Comparison of ENCODE assay signal across 8 cellular contexts in genomic region chr14:106648874-106649273, GRCh38.
A peak's percentile ranks its signal among the peaks of the same experiment; 100 is the strongest.
DNase-seq lines count a peak whose midpoint lies in the region; ATAC-seq, FAIRE-seq and TF ChIP-seq lines count a peak whose summit lies in the region.
"Not testable (repeated sequence)": the region's sequence is repeated elsewhere in the genome, so short reads cannot be mapped to it uniquely, and the experiment has no call there.

No MANE protein-coding gene starts in this region.

- not testable (repeated sequence) for ATAC-seq in DND-41 (ENCODE audit: insufficient read depth, low read depth)
- ATAC-seq in activated T-helper 17 cell treated with anti-CD3 and anti-CD28 coated beads, Interleukin-2, amount 50 U/mL, for 72 hours (replicated peaks) = peak; percentile 43
- ATAC-seq in naive B cell (ENCODE audit: low read depth in 2 of 2) (peak; percentile 25 to 52), natural killer cell (peak; percentile 46 to 59 (median 48))

- H3K27me3 Mint-ChIP-seq in activated T-helper 17 cell treated with anti-CD3 and anti-CD28 coated beads, Interleukin-2, amount 50 U/mL, for 72 hours = peaks cover 15% of the 10 kb centered on the region
- H3K27me3 Mint-ChIP-seq in naive B cell = not testable (repeated sequence)
- peaks cover 8 to 19% of the 10 kb centered on the region in 2 donors for H3K27me3 Mint-ChIP-seq in natural killer cell (ENCODE audit: low read depth in 2 of 2)

- H2AFZ ChIP-seq in DND-41 (ENCODE audit: low read depth, low read length) = not testable (repeated sequence)

- not testable (repeated sequence) for H4K20me1 ChIP-seq in DND-41 (ENCODE audit: insufficient read depth, low read length)

- TF ChIP-seq CTCF in DND-41 (IDR thresholded peaks at IDR 0.05; ENCODE audit: borderline replicate concordance, extremely low read depth, low read length, poor library complexity, severe bottlenecking); esophagus muscularis mucosa (IDR thresholded peaks at IDR 0.05); natural killer cell (IDR thresholded peaks at IDR 0.05): not testable (repeated sequence)

- TF ChIP-seq POLR2A in GM12892 (IDR thresholded peaks at IDR 0.05; ENCODE audit: low read depth, low read length); esophagus muscularis mucosa (IDR thresholded peaks at IDR 0.05; ENCODE audit: low read depth): not testable (repeated sequence)

- 0 out of 2 replicates have a peak overlapping the region, but pooled peaks have one; percentile 6 for H3K27ac ChIP-seq in DND-41 (ENCODE audit: low read length)
- H3K27ac ChIP-seq in esophagus muscularis mucosa (replicated peaks in 1 of 4) = not testable (repeated sequence)

- not testable (repeated sequence) for DNase-seq in DND-41; GM12892 (ENCODE audit: insufficient read length); naive B cell; natural killer cell
- DNase-seq in HT1080 (ENCODE audit: low read depth) (peak; percentile 0), MV-4-11 (lab: John Stamatoyannopoulos, UW) (peak; percentile 5), esophagus muscularis mucosa (ENCODE audit: extremely low spot score) (peak; percentile 85)

- not testable (repeated sequence) for H3K9me3 Mint-ChIP-seq in activated T-helper 17 cell treated with anti-CD3 and anti-CD28 coated beads, Interleukin-2, amount 50 U/mL, for 72 hours; natural killer cell
- peaks cover 3 to 21% (median 10%) of the 10 kb centered on the region in 7 donors for H3K9me3 Mint-ChIP-seq in naive B cell

- intact Hi-C loops in esophagus muscularis mucosa (cut with DNase I); natural killer cell (cut with micrococcal nuclease): not testable (repeated sequence)

- peak; percentile 83 for FAIRE-seq in GM12892 (lab: Jason Lieb, UNC)

- H3K4me3 ChIP-seq in DND-41 (ENCODE audit: low read depth in 1 of 2, low read length in 2 of 2); esophagus muscularis mucosa: not testable (repeated sequence)

- not testable (repeated sequence) for H3K4me3 Mint-ChIP-seq in activated T-helper 17 cell treated with anti-CD3 and anti-CD28 coated beads, Interleukin-2, amount 50 U/mL, for 72 hours; naive B cell; natural killer cell

- H3K79me2 ChIP-seq in DND-41 (ENCODE audit: insufficient read depth, low read length) = not testable (repeated sequence)

- H3K27me3 ChIP-seq in DND-41 (ENCODE audit: insufficient read depth, low read length, poor library complexity) = not testable (repeated sequence)
- peaks cover 0 to 19% (median 0%) of the 10 kb centered on the region in 4 donors for H3K27me3 ChIP-seq in esophagus muscularis mucosa

- not testable (repeated sequence) for H3K27ac Mint-ChIP-seq in activated T-helper 17 cell treated with anti-CD3 and anti-CD28 coated beads, Interleukin-2, amount 50 U/mL, for 72 hours
- H3K27ac Mint-ChIP-seq in naive B cell = peak overlapping the region in 1 of 6 donors; percentile 8
- H3K27ac Mint-ChIP-seq in natural killer cell = peak overlapping the region in 1 of 2 donors; percentile 13

- H3K9ac ChIP-seq in DND-41 (ENCODE audit: low read depth, low read length) = not testable (repeated sequence)

- H3K9me3 ChIP-seq in DND-41 (ENCODE audit: insufficient read depth, low read length, severe bottlenecking); esophagus muscularis mucosa: not testable (repeated sequence)

- H3K36me3 Mint-ChIP-seq in activated T-helper 17 cell treated with anti-CD3 and anti-CD28 coated beads, Interleukin-2, amount 50 U/mL, for 72 hours (ENCODE audit: low read depth); natural killer cell: not testable (repeated sequence)
- H3K36me3 Mint-ChIP-seq in naive B cell = peaks cover 3 to 13% of the 10 kb centered on the region in 2 donors

- not testable (repeated sequence) for TF ChIP-seq EP300 in esophagus muscularis mucosa (IDR thresholded peaks at IDR 0.05)

- H3K4me1 ChIP-seq in DND-41 (ENCODE audit: insufficient read depth, low read length) = peaks cover 28% of the 10 kb centered on the region
- H3K4me1 ChIP-seq in esophagus muscularis mucosa = not testable (repeated sequence)

- H3K4me2 ChIP-seq in DND-41 (ENCODE audit: insufficient read depth, low read length) = not testable (repeated sequence)

- H3K4me1 Mint-ChIP-seq in activated T-helper 17 cell treated with anti-CD3 and anti-CD28 coated beads, Interleukin-2, amount 50 U/mL, for 72 hours; naive B cell: not testable (repeated sequence)
- H3K4me1 Mint-ChIP-seq in natural killer cell = peaks cover 9 to 15% of the 10 kb centered on the region in 2 donors

- not testable (repeated sequence) for H3K36me3 ChIP-seq in DND-41 (ENCODE audit: insufficient read depth, low read length); esophagus muscularis mucosa

- WGBS in esophagus muscularis mucosa = 30% methylated on average over 2 of the region's 2 CpGs
